ENCODE assay signal across 16 cellular contexts in genomic region chr7:39510738-39511372, GRCh38. TPM values are rescaled to one million over a fixed set of nuclear protein-coding genes. Genes with fewer than 3 reads are reported as not detected.
DNase-seq lines count a peak whose midpoint lies in the region; ATAC-seq, FAIRE-seq and TF ChIP-seq lines count a peak whose summit lies in the region.
"Had no signal": no experiment of that assay in that cellular context is flagged by ENCODE, and none has a peak within 500 bp of the region (broad histone marks: within the 10 kb centered on the region; RNA-seq: fewer than 3 reads in every experiment).

No MANE protein-coding gene starts in this region.

- ATAC-seq in HG02623 (IDR thresholded peaks at IDR 0.05; ENCODE audit: unreplicated experiment): no peak
- no peak for ATAC-seq in HG03521 (IDR thresholded peaks at IDR 0.05; ENCODE audit: unreplicated experiment)

- no peak overlapping the region for H3K4me2 ChIP-seq in keratinocyte (ENCODE audit: control insufficient read depth, extremely low read depth, insufficient read depth, low read depth, low read length)
- H3K4me2 ChIP-seq: KMS-11 had no signal

- peak overlapping the region; percentile 8 for H3K27ac Mint-ChIP-seq in activated CD4-positive, alpha-beta T cell treated with anti-CD3 and anti-CD28 coated beads, Interleukin-2, amount 10 ng/mL, durations not matched to agents 24 days and 14 days
- H3K27ac Mint-ChIP-seq: memory B cell had no signal

- H3K36me3 ChIP-seq in keratinocyte (ENCODE audit: control insufficient read depth in 2 of 2, extremely low read depth in 1 of 2, insufficient read depth in 2 of 2, low read length in 2 of 2): no peaks in the 10 kb centered on the region
- H3K36me3 ChIP-seq: cardiac muscle cell had no signal

- peak; percentile 71 for FAIRE-seq in keratinocyte (lab: Jason Lieb, UNC)
- FAIRE-seq: frontal cortex had no signal

- no peaks in the 10 kb centered on the region for H3K79me2 ChIP-seq in keratinocyte (ENCODE audit: control insufficient read depth, insufficient read depth, low read length)

- H3K4me3 Mint-ChIP-seq in activated CD4-positive, alpha-beta T cell treated with anti-CD3 and anti-CD28 coated beads, Interleukin-2, amount 10 ng/mL, durations not matched to agents 24 days and 14 days: no peak overlapping the region
- H3K4me3 Mint-ChIP-seq: memory B cell had no signal

- H3K9me1 ChIP-seq in keratinocyte (ENCODE audit: control insufficient read depth, extremely low read depth, insufficient read depth, low read length): no peaks in the 10 kb centered on the region

- H3K4me3 ChIP-seq in keratinocyte (ENCODE audit: control insufficient read depth in 2 of 3, extremely low read depth in 1 of 3, insufficient read depth in 2 of 3, low read depth in 1 of 3, low read length in 3 of 3): no peak overlapping the region
- H3K4me3 ChIP-seq: cardiac muscle cell had no signal

- peaks cover 8% of the 10 kb centered on the region for H3K27me3 Mint-ChIP-seq in activated CD4-positive, alpha-beta T cell treated with anti-CD3 and anti-CD28 coated beads, Interleukin-2, amount 10 ng/mL, durations not matched to agents 24 days and 14 days

- H3K27me3 ChIP-seq in keratinocyte (ENCODE audit: control insufficient read depth, extremely low read depth, insufficient read depth, low read length): peaks cover 6% of the 10 kb centered on the region
- H3K27me3 ChIP-seq: cardiac muscle cell had no signal

- H2AFZ ChIP-seq in keratinocyte (ENCODE audit: control insufficient read depth, low read length): no peak overlapping the region

- peaks cover 7% of the 10 kb centered on the region for H3K9me3 Mint-ChIP-seq in activated CD4-positive, alpha-beta T cell treated with anti-CD3 and anti-CD28 coated beads, Interleukin-2, amount 10 ng/mL, durations not matched to agents 24 days and 14 days
- H3K9me3 Mint-ChIP-seq: memory B cell had no signal

- peaks cover 4% of the 10 kb centered on the region for H3K4me1 ChIP-seq in keratinocyte (ENCODE audit: control insufficient read depth, extremely low read depth, insufficient read depth, low read length)

- no peak for TF ChIP-seq CTCF in keratinocyte (optimal IDR thresholded peaks at IDR 0.05 in 1 of 3, IDR thresholded peaks at IDR 0.05 in 1 of 3, conservative IDR thresholded peaks at IDR 0.05 in 1 of 3; ENCODE audit: extremely low read depth in 1 of 3, insufficient read depth in 2 of 3, low read length in 3 of 3)

- DNase-seq in activated CD4-positive, alpha-beta T cell treated with anti-CD3 and anti-CD28 coated beads, Interleukin-2, amount 10 ng/mL, durations not matched to agents 24 days and 14 days: no peak
- no peak for DNase-seq in activated CD4-positive, alpha-beta T cell treated with anti-CD3 and anti-CD28 coated beads, Interleukin-2, amount 50 U/mL, for 4 hours
- DNase-seq in HS-5 (ENCODE audit: low read depth) (peak; percentile 86), amniotic epithelial cell (ENCODE audit: low read depth) (peak; percentile 49), keratinocyte (ENCODE audit: low read depth, low spot score) (no peak), NCI-H2171 treated with DMSO at 0.1 percent for 48 hours (lab: John Stamatoyannopoulos, UW) (no peak)
- DNase-seq: activated effector memory CD4-positive, alpha-beta T cell treated with anti-CD3 and anti-CD28 coated beads, Interleukin-2, amount 50 U/mL, for 16 hours; effector memory CD4-positive, alpha-beta T cell; NCI-H1694; NCI-H69 had no signal

- no peaks in the 10 kb centered on the region for H4K20me1 ChIP-seq in keratinocyte (ENCODE audit: control insufficient read depth, extremely low read depth, insufficient read depth, low read length)

- intact Hi-C loops in activated CD4-positive, alpha-beta T cell treated with anti-CD3 and anti-CD28 coated beads, Interleukin-2, amount 10 ng/mL, durations not matched to agents 24 days and 14 days (cut with micrococcal nuclease): loop anchor here (5.0 to 10.0 kb wide), 2 partner anchors 54 to 1116 kb away; no protein-coding TSS in a partner anchor

- no peaks in the 10 kb centered on the region for H3K36me3 Mint-ChIP-seq in activated CD4-positive, alpha-beta T cell treated with anti-CD3 and anti-CD28 coated beads, Interleukin-2, amount 10 ng/mL, durations not matched to agents 24 days and 14 days (ENCODE audit: low read depth)
- H3K36me3 Mint-ChIP-seq: memory B cell had no signal

- H3K4me1 Mint-ChIP-seq in activated CD4-positive, alpha-beta T cell treated with anti-CD3 and anti-CD28 coated beads, Interleukin-2, amount 10 ng/mL, durations not matched to agents 24 days and 14 days: peaks cover 25% of the 10 kb centered on the region

- H3K27ac ChIP-seq in keratinocyte (ENCODE audit: control insufficient read depth, insufficient read depth, low read length): no peak overlapping the region
- H3K27ac ChIP-seq: cardiac muscle cell, KMS-11 had no signal

- dilution Hi-C loops in keratinocyte (cut with MboI; ENCODE audit: extremely low pct_ligation_motif_present, low sequenced_read_pairs): no loop called here

- H3K9ac ChIP-seq in keratinocyte (ENCODE audit: control insufficient read depth, extremely low read depth, insufficient read depth, low read length): no peak overlapping the region
- H3K9ac ChIP-seq: KMS-11 had no signal

- H3K9me3 ChIP-seq in keratinocyte (ENCODE audit: control insufficient read depth, low read depth, low read length): no peaks in the 10 kb centered on the region

RNA-seq across cellular contexts. Expression of gene YAE1, which starts 55.3 kb away (rescaled TPM):
- 14.2 and 14.3 TPM in 2 replicates for total RNA-seq in activated CD4-positive, alpha-beta T cell treated with anti-CD3 and anti-CD28 coated beads, Interleukin-2, amount 10 ng/mL, durations not matched to agents 24 days and 14 days
- 21.7 to 43.7 TPM (median 23.0 TPM) in 3 replicates for polyA plus RNA-seq in keratinocyte
- polyA plus RNA-seq in keratinocyte (2011; ENCODE audit: low read depth): 12.4 TPM
- 19.5 and 35.7 TPM in 2 replicates for polyA plus RNA-seq in keratinocyte (2011; cell fraction: cytosol; rRNA removed)
- polyA plus RNA-seq in keratinocyte (2011; cell fraction: nucleus; rRNA removed): 19.2 and 24.1 TPM in 2 replicates
- 12.8 and 20.3 TPM in 2 replicates for polyA plus RNA-seq in keratinocyte (2012; ENCODE audit: low replicate concordance)
- 2.2 to 15.9 TPM (median 4.4 TPM) in 3 replicates for polyA minus RNA-seq in keratinocyte
- 15.5 TPM for polyA minus RNA-seq in keratinocyte (2011; cell fraction: cytosol; rRNA and poly(A)+ RNA removed)
- 9.0 and 15.5 TPM in 2 replicates for polyA minus RNA-seq in keratinocyte (2011; cell fraction: nucleus; rRNA and poly(A)+ RNA removed)

Comparison
In these comparisons a context has a peak if more than half of its experiments do, and no peak if none do; other contexts are left out.
1. DNase-seq: peak in HS-5 (single experiment) and amniotic epithelial cell (single experiment); none in activated CD4-positive, alpha-beta T cell treated with anti-CD3 and anti-CD28 coated beads, Interleukin-2, amount 10 ng/mL, durations not matched to agents 24 days and 14 days (single experiment), activated CD4-positive, alpha-beta T cell treated with anti-CD3 and anti-CD28 coated beads, Interleukin-2, amount 50 U/mL, for 4 hours (0 of 2), keratinocyte (single experiment) and NCI-H2171 treated with DMSO at 0.1 percent for 48 hours (single experiment).